2 cellular contexts compared by ENCODE assay signal in the genomic region with DNA sequence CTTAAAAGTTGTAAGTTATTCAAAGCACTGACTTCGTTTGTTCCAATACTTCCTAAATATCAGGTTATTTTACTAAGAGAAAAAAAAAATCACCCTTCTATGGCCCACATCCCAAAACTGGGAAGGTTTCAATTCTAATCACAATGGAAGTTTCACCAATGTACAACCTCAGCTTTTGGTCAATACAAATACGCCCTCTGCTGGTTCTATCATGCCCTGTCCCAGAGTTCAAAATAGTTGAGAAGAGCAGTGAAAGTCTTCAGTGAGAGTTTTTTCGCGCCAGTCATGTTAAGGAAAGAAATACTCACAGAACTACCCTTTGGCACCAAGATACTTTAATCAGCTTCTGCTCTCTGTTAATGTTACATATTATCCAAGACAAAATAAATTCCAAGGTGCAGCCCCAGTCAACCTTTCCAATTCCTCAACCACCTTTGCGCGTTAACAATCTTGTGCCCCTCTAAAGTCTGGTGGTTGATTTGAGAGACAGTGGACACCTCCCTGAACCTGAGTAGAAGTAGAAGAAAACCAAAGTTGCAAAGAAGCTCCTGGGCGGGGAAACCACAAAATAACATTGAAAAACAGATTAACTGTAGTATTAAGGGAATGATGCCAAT.
TF ChIP-seq lines count a peak whose summit lies in the region.

No MANE protein-coding gene starts in this region.

TF ChIP-seq in GM23338, 12 proteins besides CTCF, POLR2A, EP300 and RAD21 (continued from another document):
- TF ChIP-seq, protein P1, sequence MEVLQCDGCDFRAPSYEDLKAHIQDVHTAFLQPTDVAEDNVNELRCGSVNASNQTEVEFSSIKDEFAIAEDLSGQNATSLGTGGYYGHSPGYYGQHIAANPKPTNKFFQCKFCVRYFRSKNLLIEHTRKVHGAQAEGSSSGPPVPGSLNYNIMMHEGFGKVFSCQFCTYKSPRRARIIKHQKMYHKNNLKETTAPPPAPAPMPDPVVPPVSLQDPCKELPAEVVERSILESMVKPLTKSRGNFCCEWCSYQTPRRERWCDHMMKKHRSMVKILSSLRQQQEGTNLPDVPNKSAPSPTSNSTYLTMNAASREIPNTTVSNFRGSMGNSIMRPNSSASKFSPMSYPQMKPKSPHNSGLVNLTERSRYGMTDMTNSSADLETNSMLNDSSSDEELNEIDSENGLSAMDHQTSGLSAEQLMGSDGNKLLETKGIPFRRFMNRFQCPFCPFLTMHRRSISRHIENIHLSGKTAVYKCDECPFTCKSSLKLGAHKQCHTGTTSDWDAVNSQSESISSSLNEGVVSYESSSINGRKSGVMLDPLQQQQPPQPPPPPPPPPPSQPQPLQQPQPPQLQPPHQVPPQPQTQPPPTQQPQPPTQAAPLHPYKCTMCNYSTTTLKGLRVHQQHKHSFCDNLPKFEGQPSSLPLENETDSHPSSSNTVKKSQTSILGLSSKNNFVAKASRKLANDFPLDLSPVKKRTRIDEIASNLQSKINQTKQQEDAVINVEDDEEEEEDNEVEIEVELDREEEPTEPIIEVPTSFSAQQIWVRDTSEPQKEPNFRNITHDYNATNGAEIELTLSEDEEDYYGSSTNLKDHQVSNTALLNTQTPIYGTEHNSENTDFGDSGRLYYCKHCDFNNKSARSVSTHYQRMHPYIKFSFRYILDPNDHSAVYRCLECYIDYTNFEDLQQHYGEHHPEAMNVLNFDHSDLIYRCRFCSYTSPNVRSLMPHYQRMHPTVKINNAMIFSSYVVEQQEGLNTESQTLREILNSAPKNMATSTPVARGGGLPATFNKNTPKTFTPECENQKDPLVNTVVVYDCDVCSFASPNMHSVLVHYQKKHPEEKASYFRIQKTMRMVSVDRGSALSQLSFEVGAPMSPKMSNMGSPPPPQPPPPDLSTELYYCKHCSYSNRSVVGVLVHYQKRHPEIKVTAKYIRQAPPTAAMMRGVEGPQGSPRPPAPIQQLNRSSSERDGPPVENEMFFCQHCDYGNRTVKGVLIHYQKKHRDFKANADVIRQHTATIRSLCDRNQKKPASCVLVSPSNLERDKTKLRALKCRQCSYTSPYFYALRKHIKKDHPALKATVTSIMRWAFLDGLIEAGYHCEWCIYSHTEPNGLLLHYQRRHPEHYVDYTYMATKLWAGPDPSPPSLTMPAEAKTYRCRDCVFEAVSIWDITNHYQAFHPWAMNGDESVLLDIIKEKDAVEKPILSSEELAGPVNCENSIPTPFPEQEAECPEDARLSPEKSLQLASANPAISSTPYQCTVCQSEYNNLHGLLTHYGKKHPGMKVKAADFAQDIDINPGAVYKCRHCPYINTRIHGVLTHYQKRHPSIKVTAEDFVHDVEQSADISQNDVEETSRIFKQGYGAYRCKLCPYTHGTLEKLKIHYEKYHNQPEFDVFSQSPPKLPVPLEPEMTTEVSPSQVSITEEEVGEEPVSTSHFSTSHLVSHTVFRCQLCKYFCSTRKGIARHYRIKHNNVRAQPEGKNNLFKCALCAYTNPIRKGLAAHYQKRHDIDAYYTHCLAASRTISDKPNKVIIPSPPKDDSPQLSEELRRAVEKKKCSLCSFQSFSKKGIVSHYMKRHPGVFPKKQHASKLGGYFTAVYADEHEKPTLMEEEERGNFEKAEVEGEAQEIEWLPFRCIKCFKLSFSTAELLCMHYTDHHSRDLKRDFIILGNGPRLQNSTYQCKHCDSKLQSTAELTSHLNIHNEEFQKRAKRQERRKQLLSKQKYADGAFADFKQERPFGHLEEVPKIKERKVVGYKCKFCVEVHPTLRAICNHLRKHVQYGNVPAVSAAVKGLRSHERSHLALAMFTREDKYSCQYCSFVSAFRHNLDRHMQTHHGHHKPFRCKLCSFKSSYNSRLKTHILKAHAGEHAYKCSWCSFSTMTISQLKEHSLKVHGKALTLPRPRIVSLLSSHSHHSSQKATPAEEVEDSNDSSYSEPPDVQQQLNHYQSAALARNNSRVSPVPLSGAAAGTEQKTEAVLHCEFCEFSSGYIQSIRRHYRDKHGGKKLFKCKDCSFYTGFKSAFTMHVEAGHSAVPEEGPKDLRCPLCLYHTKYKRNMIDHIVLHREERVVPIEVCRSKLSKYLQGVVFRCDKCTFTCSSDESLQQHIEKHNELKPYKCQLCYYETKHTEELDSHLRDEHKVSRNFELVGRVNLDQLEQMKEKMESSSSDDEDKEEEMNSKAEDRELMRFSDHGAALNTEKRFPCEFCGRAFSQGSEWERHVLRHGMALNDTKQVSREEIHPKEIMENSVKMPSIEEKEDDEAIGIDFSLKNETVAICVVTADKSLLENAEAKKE (CRISPR knock-in tag; IDR thresholded peaks at IDR 0.05), result no peak
- TF ChIP-seq POLR2AphosphoS5 (IDR thresholded peaks at IDR 0.05; ENCODE audit: low read depth), result no peak
- TF ChIP-seq STAT1 (IDR thresholded peaks at IDR 0.05; ENCODE audit: unreplicated experiment), result no peak
- TF ChIP-seq, protein P2, sequence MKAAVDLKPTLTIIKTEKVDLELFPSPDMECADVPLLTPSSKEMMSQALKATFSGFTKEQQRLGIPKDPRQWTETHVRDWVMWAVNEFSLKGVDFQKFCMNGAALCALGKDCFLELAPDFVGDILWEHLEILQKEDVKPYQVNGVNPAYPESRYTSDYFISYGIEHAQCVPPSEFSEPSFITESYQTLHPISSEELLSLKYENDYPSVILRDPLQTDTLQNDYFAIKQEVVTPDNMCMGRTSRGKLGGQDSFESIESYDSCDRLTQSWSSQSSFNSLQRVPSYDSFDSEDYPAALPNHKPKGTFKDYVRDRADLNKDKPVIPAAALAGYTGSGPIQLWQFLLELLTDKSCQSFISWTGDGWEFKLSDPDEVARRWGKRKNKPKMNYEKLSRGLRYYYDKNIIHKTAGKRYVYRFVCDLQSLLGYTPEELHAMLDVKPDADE (IDR thresholded peaks at IDR 0.05), result no peak
- no peak for TF ChIP-seq NANOG (IDR thresholded peaks at IDR 0.05; ENCODE audit: borderline replicate concordance)
- TF ChIP-seq ZNF331 (CRISPR knock-in tag; IDR thresholded peaks at IDR 0.05; ENCODE audit: low read depth), result no peak
- TF ChIP-seq CREB1 (CRISPR knock-in tag; IDR thresholded peaks at IDR 0.05; ENCODE audit: low read depth), result no peak
- no peak for TF ChIP-seq JUNB (IDR thresholded peaks at IDR 0.05; ENCODE audit: unreplicated experiment)
- no peak for TF ChIP-seq ZNF114 (CRISPR knock-in tag; IDR thresholded peaks at IDR 0.05)

TF ChIP-seq in HepG2, 621 proteins besides CTCF, POLR2A, EP300 and RAD21 (continued from another document):
- TF ChIP-seq, protein P3, sequence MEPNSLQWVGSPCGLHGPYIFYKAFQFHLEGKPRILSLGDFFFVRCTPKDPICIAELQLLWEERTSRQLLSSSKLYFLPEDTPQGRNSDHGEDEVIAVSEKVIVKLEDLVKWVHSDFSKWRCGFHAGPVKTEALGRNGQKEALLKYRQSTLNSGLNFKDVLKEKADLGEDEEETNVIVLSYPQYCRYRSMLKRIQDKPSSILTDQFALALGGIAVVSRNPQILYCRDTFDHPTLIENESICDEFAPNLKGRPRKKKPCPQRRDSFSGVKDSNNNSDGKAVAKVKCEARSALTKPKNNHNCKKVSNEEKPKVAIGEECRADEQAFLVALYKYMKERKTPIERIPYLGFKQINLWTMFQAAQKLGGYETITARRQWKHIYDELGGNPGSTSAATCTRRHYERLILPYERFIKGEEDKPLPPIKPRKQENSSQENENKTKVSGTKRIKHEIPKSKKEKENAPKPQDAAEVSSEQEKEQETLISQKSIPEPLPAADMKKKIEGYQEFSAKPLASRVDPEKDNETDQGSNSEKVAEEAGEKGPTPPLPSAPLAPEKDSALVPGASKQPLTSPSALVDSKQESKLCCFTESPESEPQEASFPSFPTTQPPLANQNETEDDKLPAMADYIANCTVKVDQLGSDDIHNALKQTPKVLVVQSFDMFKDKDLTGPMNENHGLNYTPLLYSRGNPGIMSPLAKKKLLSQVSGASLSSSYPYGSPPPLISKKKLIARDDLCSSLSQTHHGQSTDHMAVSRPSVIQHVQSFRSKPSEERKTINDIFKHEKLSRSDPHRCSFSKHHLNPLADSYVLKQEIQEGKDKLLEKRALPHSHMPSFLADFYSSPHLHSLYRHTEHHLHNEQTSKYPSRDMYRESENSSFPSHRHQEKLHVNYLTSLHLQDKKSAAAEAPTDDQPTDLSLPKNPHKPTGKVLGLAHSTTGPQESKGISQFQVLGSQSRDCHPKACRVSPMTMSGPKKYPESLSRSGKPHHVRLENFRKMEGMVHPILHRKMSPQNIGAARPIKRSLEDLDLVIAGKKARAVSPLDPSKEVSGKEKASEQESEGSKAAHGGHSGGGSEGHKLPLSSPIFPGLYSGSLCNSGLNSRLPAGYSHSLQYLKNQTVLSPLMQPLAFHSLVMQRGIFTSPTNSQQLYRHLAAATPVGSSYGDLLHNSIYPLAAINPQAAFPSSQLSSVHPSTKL (CRISPR knock-in tag; IDR thresholded peaks at IDR 0.05), result 0 out of 2 replicates have a peak, but pooled peaks have one; percentile 20
- TF ChIP-seq ERF (CRISPR knock-in tag; IDR thresholded peaks at IDR 0.05) (peak; percentile 27; the same call in 1 of the 2 replicates), ATF7 (IDR thresholded peaks at IDR 0.05) (no peak), ATF7 (CRISPR knock-in tag; IDR thresholded peaks at IDR 0.05) (no peak), CAMTA2 (CRISPR knock-in tag; IDR thresholded peaks at IDR 0.05; ENCODE audit: borderline replicate concordance) (no peak), ZNF12 (CRISPR knock-in tag; IDR thresholded peaks at IDR 0.05) (no peak), ZNF124 (CRISPR knock-in tag; IDR thresholded peaks at IDR 0.05) (no peak), PAX8 (CRISPR knock-in tag; IDR thresholded peaks at IDR 0.05; ENCODE audit: borderline replicate concordance) (no peak), ELF1 (CRISPR knock-in tag; IDR thresholded peaks at IDR 0.05) (no peak), HMG20A (CRISPR knock-in tag; IDR thresholded peaks at IDR 0.05; ENCODE audit: borderline replicate concordance) (no peak), ZNF674 (CRISPR knock-in tag; IDR thresholded peaks at IDR 0.05; ENCODE audit: low read depth) (no peak), SMC3 (IDR thresholded peaks at IDR 0.05; ENCODE audit: low read length) (peak; percentile 90), ZNF619 (CRISPR knock-in tag; IDR thresholded peaks at IDR 0.05) (no peak), STAG1 (CRISPR knock-in tag; IDR thresholded peaks at IDR 0.05) (peak; percentile 93), ZNF777 (CRISPR knock-in tag; IDR thresholded peaks at IDR 0.05) (no peak), RXRB (CRISPR knock-in tag; IDR thresholded peaks at IDR 0.05; ENCODE audit: borderline replicate concordance) (0 out of 2 replicates have a peak, but pooled peaks have one; percentile 34), TAF15 (IDR thresholded peaks at IDR 0.05; ENCODE audit: low read depth, low read length, poor library complexity, severe bottlenecking) (no peak), KAT8 (CRISPR knock-in tag; IDR thresholded peaks at IDR 0.05) (0 out of 2 replicates have a peak, but pooled peaks have one; percentile 18), MAZ (IDR thresholded peaks at IDR 0.05; ENCODE audit: borderline replicate concordance, low read depth, low read length) (no peak), MAZ (CRISPR knock-in tag; IDR thresholded peaks at IDR 0.05; ENCODE audit: low read depth) (no peak), ZNF3 (CRISPR knock-in tag; IDR thresholded peaks at IDR 0.05) (no peak)
- TF ChIP-seq, protein P4, sequence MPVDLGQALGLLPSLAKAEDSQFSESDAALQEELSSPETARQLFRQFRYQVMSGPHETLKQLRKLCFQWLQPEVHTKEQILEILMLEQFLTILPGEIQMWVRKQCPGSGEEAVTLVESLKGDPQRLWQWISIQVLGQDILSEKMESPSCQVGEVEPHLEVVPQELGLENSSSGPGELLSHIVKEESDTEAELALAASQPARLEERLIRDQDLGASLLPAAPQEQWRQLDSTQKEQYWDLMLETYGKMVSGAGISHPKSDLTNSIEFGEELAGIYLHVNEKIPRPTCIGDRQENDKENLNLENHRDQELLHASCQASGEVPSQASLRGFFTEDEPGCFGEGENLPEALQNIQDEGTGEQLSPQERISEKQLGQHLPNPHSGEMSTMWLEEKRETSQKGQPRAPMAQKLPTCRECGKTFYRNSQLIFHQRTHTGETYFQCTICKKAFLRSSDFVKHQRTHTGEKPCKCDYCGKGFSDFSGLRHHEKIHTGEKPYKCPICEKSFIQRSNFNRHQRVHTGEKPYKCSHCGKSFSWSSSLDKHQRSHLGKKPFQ (CRISPR knock-in tag; IDR thresholded peaks at IDR 0.05; ENCODE audit: insufficient replicate concordance), result no peak
- TF ChIP-seq, protein P5, sequence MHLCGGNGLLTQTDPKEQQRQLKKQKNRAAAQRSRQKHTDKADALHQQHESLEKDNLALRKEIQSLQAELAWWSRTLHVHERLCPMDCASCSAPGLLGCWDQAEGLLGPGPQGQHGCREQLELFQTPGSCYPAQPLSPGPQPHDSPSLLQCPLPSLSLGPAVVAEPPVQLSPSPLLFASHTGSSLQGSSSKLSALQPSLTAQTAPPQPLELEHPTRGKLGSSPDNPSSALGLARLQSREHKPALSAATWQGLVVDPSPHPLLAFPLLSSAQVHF (CRISPR knock-in tag; IDR thresholded peaks at IDR 0.05), result no peak
- TF ChIP-seq, protein P6, sequence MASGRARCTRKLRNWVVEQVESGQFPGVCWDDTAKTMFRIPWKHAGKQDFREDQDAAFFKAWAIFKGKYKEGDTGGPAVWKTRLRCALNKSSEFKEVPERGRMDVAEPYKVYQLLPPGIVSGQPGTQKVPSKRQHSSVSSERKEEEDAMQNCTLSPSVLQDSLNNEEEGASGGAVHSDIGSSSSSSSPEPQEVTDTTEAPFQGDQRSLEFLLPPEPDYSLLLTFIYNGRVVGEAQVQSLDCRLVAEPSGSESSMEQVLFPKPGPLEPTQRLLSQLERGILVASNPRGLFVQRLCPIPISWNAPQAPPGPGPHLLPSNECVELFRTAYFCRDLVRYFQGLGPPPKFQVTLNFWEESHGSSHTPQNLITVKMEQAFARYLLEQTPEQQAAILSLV (CRISPR knock-in tag; IDR thresholded peaks at IDR 0.05; ENCODE audit: borderline replicate concordance), result no peak
TF ChIP-seq in HepG2: peak in this region for 8.
